Comparison of ENCODE assay signal across 8 cellular contexts in genomic region chr1:244864253-244865027, GRCh38. TPM values are rescaled to one million over a fixed set of nuclear protein-coding genes. Genes with fewer than 3 reads are reported as not detected.
A peak's percentile ranks its signal among the peaks of the same experiment; 100 is the strongest.
DNase-seq lines count a peak whose midpoint lies in the region; ATAC-seq lines count a peak whose summit lies in the region.

HNRNPU (minus strand) TSS chr1:244864543; CDS start chr1:244864307, 236 bp downstream.

- H3K27me3 Mint-ChIP-seq in IgD-negative memory B cell, result no peaks in the 10 kb centered on the region

- peaks cover 2% of the 10 kb centered on the region for H3K36me3 Mint-ChIP-seq in IgD-negative memory B cell

- peak within 1 kb of the TSS; percentile 94 to 99 (median 94) for H3K27ac Mint-ChIP-seq in IgD-negative memory B cell

- no peaks in the 10 kb centered on the region for H3K9me3 ChIP-seq in mononuclear cell (ENCODE audit: low read depth, low read length)

- peaks cover 36% of the 10 kb centered on the region for H3K4me1 ChIP-seq in mononuclear cell (ENCODE audit: insufficient read depth, low read length)

- H3K4me3 ChIP-seq in mononuclear cell (ENCODE audit: low read length), result peak within 1 kb of the TSS; percentile 100

- ATAC-seq in GM21528 (IDR thresholded peaks at IDR 0.05; ENCODE audit: low FRiP score, unreplicated experiment), result peak; percentile 61

- peaks cover 27 to 39% (median 34%) of the 10 kb centered on the region in 3 donors for H3K4me1 Mint-ChIP-seq in IgD-negative memory B cell

- DNase-seq in DMS153 (lab: John Stamatoyannopoulos, UW) (peak; percentile 96), OCI-M1 (lab: John Stamatoyannopoulos, UW) (peak; percentile 99), activated T-cell treated with anti-CD3 and anti-CD28 coated beads for 24 hours (ENCODE audit: low read depth) (peak; percentile 94), epidermal melanocyte (ENCODE audit: insufficient read length, low spot score) (peak; percentile 67)
- DNase-seq in stimulated activated CD8-positive, alpha-beta memory T cell treated with anti-CD3 and anti-CD28 coated beads, Interleukin-4, amount 100 ng/mL, for 1 hour (ENCODE audit: low read depth in 2 of 2, low spot score in 1 of 2), result peak; percentile 88 to 92

- no peaks in the 10 kb centered on the region for H3K27me3 ChIP-seq in mononuclear cell (ENCODE audit: insufficient read depth, low read length)

- H3K4me3 Mint-ChIP-seq in IgD-negative memory B cell, result peak within 1 kb of the TSS; percentile 88 to 99 (median 96)

- H3K9me3 Mint-ChIP-seq in IgD-negative memory B cell, result no peaks in the 10 kb centered on the region

RNA-seq across cellular contexts. Expression of gene HNRNPU, which starts in this region (rescaled TPM):
- 339 TPM for polyA plus RNA-seq in IgD-negative memory B cell
- 436 TPM for total RNA-seq in mononuclear cell

Comparison
In these comparisons a context has a peak if more than half of its experiments do, and no peak if none do; other contexts are left out.
1. Peak in every context shown above with its lines: DNase-seq, ATAC-seq and H3K4me3 ChIP-seq.